Comparison of ENCODE assay signal across 8 cellular contexts in the genomic region with DNA sequence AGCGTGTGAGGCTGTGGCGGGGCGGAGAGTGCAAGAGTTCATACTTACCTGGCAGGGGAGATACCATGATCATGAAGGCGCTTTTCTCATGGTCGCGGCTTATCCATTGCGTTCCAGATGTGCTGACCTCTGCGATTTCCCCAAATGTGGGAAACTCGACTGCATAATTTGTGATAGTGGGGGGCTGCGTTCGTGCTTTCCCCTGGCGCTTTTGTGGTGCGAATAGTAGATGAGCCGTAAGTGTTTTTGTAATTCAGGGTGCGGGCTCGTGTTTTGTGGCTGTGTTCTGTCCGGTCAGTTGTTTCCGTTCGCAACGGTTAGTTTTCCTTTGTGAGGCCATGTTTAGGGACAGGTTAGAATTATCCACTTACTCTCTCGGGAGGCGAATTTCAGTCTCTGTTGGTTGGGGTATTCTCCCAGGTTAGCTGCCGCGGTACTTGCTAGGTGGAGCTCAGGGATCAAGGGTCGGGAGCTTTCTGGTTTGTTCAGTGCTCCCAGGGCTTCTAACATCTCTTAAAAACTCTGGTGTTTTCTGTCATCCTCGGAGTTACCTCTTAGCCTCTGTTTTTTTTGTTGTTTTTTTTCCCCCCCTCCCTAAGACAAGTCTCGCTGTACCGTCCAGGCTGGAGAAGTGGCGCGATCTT. TPM values are rescaled to one million over a fixed set of nuclear protein-coding genes. Genes with fewer than 3 reads are reported as not detected.
DNase-seq lines count a peak whose midpoint lies in the region; ATAC-seq, FAIRE-seq and TF ChIP-seq lines count a peak whose summit lies in the region.
"Not testable (repeated sequence)": the region's sequence is repeated elsewhere in the genome, so short reads cannot be mapped to it uniquely, and the experiment has no call there.

No MANE protein-coding gene starts in this region.

- H3K27ac ChIP-seq in tibial nerve = peak overlapping the region; percentile 29 to 72 (median 62)

- ATAC-seq in HG02642 (IDR thresholded peaks at IDR 0.05; ENCODE audit: poor library complexity, unreplicated experiment) (peak; percentile 79), left cardiac atrium (peak; percentile 88 to 95)

- H3K4me3 Mint-ChIP-seq in T-helper 1 cell treated with Interleukin-12 subunit alpha and Interleukin-12 subunit beta and Interleukin-4 antibody, amounts not matched to agents 30 μg/mL and 1 μg/mL, for 36 hours = peak overlapping the region; percentile 77

- H3K36me3 ChIP-seq in tibial nerve = not testable (repeated sequence)

- not testable (repeated sequence) for H3K4me1 ChIP-seq in tibial nerve

- FAIRE-seq in GM12892 (lab: Jason Lieb, UNC) = not testable (repeated sequence)

- peak in 1 of 5 experiments; percentile 18 for TF ChIP-seq CTCF in tibial nerve (IDR thresholded peaks at IDR 0.05)

- not testable (repeated sequence) for DNase-seq in GM12892 (ENCODE audit: insufficient read length)
- DNase-seq in NCI-H1417 treated with DMSO at 0.1 percent for 48 hours (lab: John Stamatoyannopoulos, UW) = peak; percentile 61
- DNase-seq in amniotic epithelial cell (ENCODE audit: low read depth) = peak; percentile 99
- DNase-seq in left cardiac atrium = peak; percentile 85
- peak; percentile 94 for DNase-seq in posterior vena cava (ENCODE audit: low spot score)
- peak; percentile 51 to 75 for DNase-seq in tibial nerve (ENCODE audit: low spot score in 2 of 2)

- peak in 1 of 2 donors; percentile 95 for TF ChIP-seq EP300 in tibial nerve (IDR thresholded peaks at IDR 0.05)

- TF ChIP-seq POLR2A in GM12892 (IDR thresholded peaks at IDR 0.05; ENCODE audit: low read depth, low read length) (peak; percentile 96), tibial nerve (IDR thresholded peaks at IDR 0.05) (peak; percentile 80 to 92)

- H3K27me3 ChIP-seq in tibial nerve = not testable (repeated sequence)

- H3K4me1 Mint-ChIP-seq in T-helper 1 cell treated with Interleukin-12 subunit alpha and Interleukin-12 subunit beta and Interleukin-4 antibody, amounts not matched to agents 30 μg/mL and 1 μg/mL, for 36 hours (ENCODE audit: low read depth) = not testable (repeated sequence)

- H3K4me3 ChIP-seq in tibial nerve = peak overlapping the region; percentile 29 to 53 (median 38)

- not testable (repeated sequence) for H3K36me3 Mint-ChIP-seq in T-helper 1 cell treated with Interleukin-12 subunit alpha and Interleukin-12 subunit beta and Interleukin-4 antibody, amounts not matched to agents 30 μg/mL and 1 μg/mL, for 36 hours (ENCODE audit: low read depth)

- intact Hi-C loops in left cardiac atrium (cut with DNase I); posterior vena cava (cut with DNase I): not testable (repeated sequence)

- not testable (repeated sequence) for H3K9me3 ChIP-seq in tibial nerve

- 1% methylated on average over 27 to 29 of the region's 30 CpGs for WGBS in tibial nerve, 2 donors

- not testable (repeated sequence) for H3K27me3 Mint-ChIP-seq in T-helper 1 cell treated with Interleukin-12 subunit alpha and Interleukin-12 subunit beta and Interleukin-4 antibody, amounts not matched to agents 30 μg/mL and 1 μg/mL, for 36 hours (ENCODE audit: low read depth)

- H3K27ac Mint-ChIP-seq in T-helper 1 cell treated with Interleukin-12 subunit alpha and Interleukin-12 subunit beta and Interleukin-4 antibody, amounts not matched to agents 30 μg/mL and 1 μg/mL, for 36 hours = peak overlapping the region; percentile 97

- H3K9me3 Mint-ChIP-seq in T-helper 1 cell treated with Interleukin-12 subunit alpha and Interleukin-12 subunit beta and Interleukin-4 antibody, amounts not matched to agents 30 μg/mL and 1 μg/mL, for 36 hours = not testable (repeated sequence)

RNA-seq across cellular contexts. Expression of a gene that starts 39.6 kb away (rescaled TPM):
- not detected for polyA plus RNA-seq in GM12892 (2012; ENCODE audit: missing spikeins)
- total RNA-seq in left cardiac atrium (not detected), posterior vena cava (not detected), tibial nerve (not detected)
